ENCODE assay signal across 10 cellular contexts in the genomic region with DNA sequence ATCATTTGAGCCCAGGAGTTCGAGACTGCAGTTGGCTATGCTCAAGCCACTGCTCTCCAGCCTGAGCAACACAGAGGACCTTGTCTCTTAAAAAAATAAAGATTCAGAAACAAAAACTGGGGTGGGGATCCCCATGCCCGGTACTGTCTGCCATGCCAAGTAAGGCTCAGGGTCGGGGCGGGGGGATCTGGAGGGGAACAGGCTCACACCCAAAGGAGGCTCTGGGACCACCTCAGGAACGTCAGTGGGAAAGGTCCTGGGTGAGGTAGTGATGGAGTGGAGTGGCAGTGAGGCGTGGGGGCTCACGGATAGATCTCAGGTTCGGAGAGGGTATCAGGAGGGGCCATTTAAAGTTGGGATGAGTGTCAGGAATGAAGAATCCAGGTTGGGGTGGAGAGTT. TPM values are rescaled to one million over a fixed set of nuclear protein-coding genes. Genes with fewer than 3 reads are reported as not detected.
A peak's percentile ranks its signal among the peaks of the same experiment; 100 is the strongest.
DNase-seq lines count a peak whose midpoint lies in the region; ATAC-seq and TF ChIP-seq lines count a peak whose summit lies in the region.
"Had no signal": no experiment of that assay in that cellular context is flagged by ENCODE, and none has a peak within 500 bp of the region (broad histone marks: within the 10 kb centered on the region; RNA-seq: fewer than 3 reads in every experiment).

No MANE protein-coding gene starts in this region.

- no peaks in the 10 kb centered on the region for H3K9me3 Mint-ChIP-seq in CD4-positive, alpha-beta T cell

- H3K79me2 ChIP-seq in PC-9 (ENCODE audit: low read depth): peaks cover 16% of the 10 kb centered on the region; the same call in 1 of the 2 replicates

- no peak for ATAC-seq in CD4-positive, alpha-beta T cell (ENCODE audit: poor library complexity)
- ATAC-seq in psoas muscle (no peak), HG02870 (IDR thresholded peaks at IDR 0.05; ENCODE audit: unreplicated experiment) (no peak), HG03095 (IDR thresholded peaks at IDR 0.05; ENCODE audit: unreplicated experiment) (no peak)

- H3K4me3 ChIP-seq in PC-9 (no peak overlapping the region), esophagus squamous epithelium (peak overlapping the region in 3 of 4 donors; percentile 47 to 64 (median 49)), psoas muscle (peak overlapping the region; percentile 60)

- no peaks in the 10 kb centered on the region for H3K9me3 ChIP-seq in CD4-positive, alpha-beta T cell (ENCODE audit: control insufficient read depth, low read length)
- H3K9me3 ChIP-seq in PC-9 (ENCODE audit: insufficient read depth, low read depth) (no peaks in the 10 kb centered on the region), esophagus squamous epithelium (no peaks in the 10 kb centered on the region), psoas muscle (no peaks in the 10 kb centered on the region)

- no peak overlapping the region for H3K4me2 ChIP-seq in PC-9

- H3K27me3 ChIP-seq in CD4-positive, alpha-beta T cell (ENCODE audit: control insufficient read depth, insufficient read depth, low read length): no peaks in the 10 kb centered on the region
- H3K27me3 ChIP-seq in PC-9 (ENCODE audit: insufficient read depth, low read depth): no peaks in the 10 kb centered on the region
- H3K27me3 ChIP-seq in esophagus squamous epithelium: no peaks in the 10 kb centered on the region
- no peaks in the 10 kb centered on the region for H3K27me3 ChIP-seq in psoas muscle (ENCODE audit: insufficient read depth in 3 of 3, low read length in 2 of 3)

- peaks cover 62% of the 10 kb centered on the region for H3K4me1 Mint-ChIP-seq in CD4-positive, alpha-beta T cell (ENCODE audit: low read depth)

- POLR2A ChIA-PET in CD4-positive, alpha-beta T cell (lab: Charles Lee): interaction anchor here (1.3 to 4.4 kb wide), 4 partner anchors 12 to 237 kb away, joined by 3 to 246 read pairs (median 27); a partner anchor contains a TSS
- POLR2A ChIA-PET in PC-9 (lab: Charles Lee; ENCODE audit: unreplicated experiment): interaction anchor here (0.6 to 2.2 kb wide), 2 partner anchors 20 to 22 kb away, joined by 3 to 26 read pairs; a partner anchor contains a TSS

- H4K20me1 ChIP-seq in PC-9 (ENCODE audit: insufficient read depth): no peaks in the 10 kb centered on the region

- intact Hi-C loops in CD4-positive, alpha-beta T cell (cut with DNase I, micrococcal nuclease): loop anchor here in 1 of 2 experiments (2.0 to 5.0 kb wide), 2 partner anchors 20 to 86 kb away; a partner anchor contains a TSS
- intact Hi-C loops in PC-9 (cut with micrococcal nuclease; ENCODE audit: unreplicated experiment) (no loop called here), esophagus squamous epithelium (cut with DNase I) (no loop called here), psoas muscle (cut with DNase I) (no loop called here)

- no TSS peak for BruUV-seq in PC-9 (replicated peaks; lab: Mats Ljungman, UMichigan)

- peak overlapping the region; percentile 98 for H3K27ac Mint-ChIP-seq in CD4-positive, alpha-beta T cell

- CTCF ChIA-PET in CD4-positive, alpha-beta T cell (lab: Charles Lee): interaction anchor here (0.6 to 6.4 kb wide), 3 partner anchors 13 to 36 kb away, joined by 4 to 55 read pairs (median 7); a partner anchor contains a TSS
- CTCF ChIA-PET in PC-9 (lab: Charles Lee): interaction anchor here (0.6 to 1.0 kb wide), 2 partner anchors 9 to 35 kb away, joined by 4 to 5 read pairs; no protein-coding TSS in a partner anchor

- peak overlapping the region; percentile 83 for H3K27ac ChIP-seq in CD4-positive, alpha-beta T cell (ENCODE audit: low read depth, low read length)
- peak overlapping the region; percentile 67; the same call in 1 of the 2 replicates for H3K27ac ChIP-seq in PC-9
- peak overlapping the region; percentile 88 to 94 (median 92) for H3K27ac ChIP-seq in esophagus squamous epithelium
- H3K27ac ChIP-seq in psoas muscle: no peak overlapping the region

- peaks cover 27% of the 10 kb centered on the region for H3F3A ChIP-seq in PC-9 (ENCODE audit: insufficient read depth, low read depth)

- TF ChIP-seq POLR2A in esophagus squamous epithelium (IDR thresholded peaks at IDR 0.05): no peak

- WGBS in esophagus squamous epithelium, 2 donors: 67 to 73% methylated on average over 7 of the region's 8 CpGs
- 82 to 86% (median 84%) methylated on average over 8 of the region's 8 CpGs for WGBS in psoas muscle, 3 donors

- H3K9me2 ChIP-seq in PC-9 (ENCODE audit: insufficient read depth): no peaks in the 10 kb centered on the region

- H3K36me3 ChIP-seq in PC-9 (ENCODE audit: low read depth): no peaks in the 10 kb centered on the region
- peaks cover 0 to 8% (median 0%) of the 10 kb centered on the region in 3 donors for H3K36me3 ChIP-seq in esophagus squamous epithelium
- H3K36me3 ChIP-seq in psoas muscle (ENCODE audit: insufficient read depth in 1 of 2, low read depth in 1 of 2): no peaks in the 10 kb centered on the region

- H2AFZ ChIP-seq in PC-9: no peak overlapping the region

- H3K36me3 Mint-ChIP-seq in CD4-positive, alpha-beta T cell (ENCODE audit: low read depth): peaks cover 38% of the 10 kb centered on the region

- no peak for DNase-seq in CD4-positive, alpha-beta T cell
- DNase-seq in PC-9 (no peak), esophagus squamous epithelium (lab: John Stamatoyannopoulos, UW) (no peak), psoas muscle (no peak), T-helper 9 cell (no peak), GM19238 (ENCODE audit: insufficient read length, low spot score) (no peak)
- DNase-seq: stimulated activated CD4-positive, alpha-beta T cell treated with anti-CD3 and anti-CD28 coated beads, Interleukin-2, amount 100 ng/mL, for 48 hours had no signal

- H3K4me1 ChIP-seq in PC-9 (replicated peaks; ENCODE audit: insufficient read depth) (peaks cover 81% of the 10 kb centered on the region), esophagus squamous epithelium (peaks cover 93 to 100% (median 96%) of the 10 kb centered on the region in 3 donors), psoas muscle (peaks cover 17% of the 10 kb centered on the region)

- H3K27me3 Mint-ChIP-seq in CD4-positive, alpha-beta T cell: no peaks in the 10 kb centered on the region

- peak overlapping the region; percentile 88 for H3K4me3 Mint-ChIP-seq in CD4-positive, alpha-beta T cell

- no peak for TF ChIP-seq CTCF in CD4-positive, alpha-beta T cell (IDR thresholded peaks at IDR 0.05)
- no peak for TF ChIP-seq CTCF in PC-9 (conservative IDR thresholded peaks at IDR 0.05)
- TF ChIP-seq CTCF in esophagus squamous epithelium (IDR thresholded peaks at IDR 0.05): no peak
- TF ChIP-seq CTCF in psoas muscle (IDR thresholded peaks at IDR 0.05): no peak

RNA-seq across cellular contexts. Expression of a gene that starts 0.8 kb away (rescaled TPM):
- total RNA-seq in CD4-positive, alpha-beta T cell: 100 to 1,000 TPM; 297 to 299 TPM
- total RNA-seq in PC-9 (2021): 303 and 346 TPM in 2 replicates
- total RNA-seq in esophagus squamous epithelium: 100 to 1,000 TPM in 2 of 4 donors, 10 to 100 TPM in 2; 58.6 to 205 (median 122) TPM
- 10 to 100 TPM; 27.0 to 54.7 (median 47.3) TPM for total RNA-seq in psoas muscle
- polyA plus RNA-seq in psoas muscle: 100 to 1,000 TPM in 1 of 3 donors, 10 to 100 TPM in 2; 75.2 to 155 (median 83.6) TPM

RNA-seq across cellular contexts. Expression of a gene that starts 2.7 kb away (rescaled TPM):
- total RNA-seq in CD4-positive, alpha-beta T cell: not detected
- total RNA-seq in PC-9 (2021) (1.5 and 2.4 TPM in 2 replicates), esophagus squamous epithelium (10 to 100 TPM in 1 of 4 donors, 1 to 10 TPM in 3; 1.2 to 16.5 (median 9.2) TPM), psoas muscle (1 to 10 TPM in 2 of 4 donors, under 1 TPM in 2; 0.34 to 5.5 (median 0.86) TPM)
- polyA plus RNA-seq in psoas muscle: 1 to 10 TPM in 2 of 3 donors, under 1 TPM in 1; 0.77 to 6.6 (median 3.4) TPM
- total RNA-seq: frontal cortex had no signal

RNA-seq across cellular contexts. Expression of a gene that starts 5.6 kb away (rescaled TPM):
- total RNA-seq in CD4-positive, alpha-beta T cell: 1 to 10 TPM in 1 of 2 experiments, under 1 TPM in 1; 0.80 to 1.3 TPM
- total RNA-seq in PC-9 (2021) (7.2 and 11.1 TPM in 2 replicates), esophagus squamous epithelium (not detected), psoas muscle (not detected)
- not detected for polyA plus RNA-seq in psoas muscle
- total RNA-seq: frontal cortex had no signal

RNA-seq across cellular contexts. Expression of a gene that starts 10.6 kb away (rescaled TPM):
- 100 to 1,000 TPM; 172 to 175 TPM for total RNA-seq in CD4-positive, alpha-beta T cell
- total RNA-seq in PC-9 (2021): 873 and 994 TPM in 2 replicates
- 100 to 1,000 TPM; 270 to 943 (median 394) TPM for total RNA-seq in esophagus squamous epithelium
- 100 to 1,000 TPM in 3 of 4 donors, 10 to 100 TPM in 1; 78.5 to 420 (median 150) TPM for total RNA-seq in psoas muscle
- polyA plus RNA-seq in psoas muscle: 100 to 1,000 TPM; 295 to 506 (median 467) TPM

RNA-seq across cellular contexts. Expression of a gene that starts 19.3 kb away (rescaled TPM):
- not detected for total RNA-seq in CD4-positive, alpha-beta T cell
- total RNA-seq in PC-9 (2021) (145 and 147 TPM in 2 replicates), esophagus squamous epithelium (1,000 to 10,000 TPM in 3 of 4 donors, 100 to 1,000 TPM in 1; 949 to 3,544 (median 1,180) TPM), psoas muscle (1 to 10 TPM in 3 of 4 donors, under 1 TPM in 1; 0.86 to 10.0 (median 1.1) TPM)
- 10 to 100 TPM in 1 of 3 donors, 1 to 10 TPM in 2; 1.1 to 15.4 (median 2.1) TPM for polyA plus RNA-seq in psoas muscle
- total RNA-seq: frontal cortex had no signal
